In genomic region chr17:19305761-19306159, GRCh38 we compare ENCODE assay signal across 11 cellular contexts. TPM values are rescaled to one million over a fixed set of nuclear protein-coding genes. Genes with fewer than 3 reads are reported as not detected.
DNase-seq lines count a peak whose midpoint lies in the region; TF ChIP-seq lines count a peak whose summit lies in the region.
"Had no signal": no experiment of that assay in that cellular context is flagged by ENCODE, and none has a peak within 500 bp of the region (broad histone marks: within the 10 kb centered on the region; RNA-seq: fewer than 3 reads in every experiment).

No MANE protein-coding gene starts in this region.

- H3K9me3 ChIP-seq in BLaER1 (no peaks in the 10 kb centered on the region), mucosa of rectum (ENCODE audit: control insufficient read depth in 2 of 2, low read length in 2 of 2) (no peaks in the 10 kb centered on the region), SJCRH30 (replicated peaks) (no peaks in the 10 kb centered on the region), ovary (no peaks in the 10 kb centered on the region)
- H3K9me3 ChIP-seq: lower lobe of right lung had no signal

- no peaks in the 10 kb centered on the region for H3K9me3 Mint-ChIP-seq in IgD-negative memory B cell
- H3K9me3 Mint-ChIP-seq in activated CD4-positive, alpha-beta memory T cell treated with anti-CD3 and anti-CD28 coated beads, Interleukin-2, amount 10 ng/mL, durations not matched to agents 7 days and 5 days: no peaks in the 10 kb centered on the region
- H3K9me3 Mint-ChIP-seq: activated T-cell treated with anti-CD3 and anti-CD28 coated beads, Interleukin-2, amount 50 U/mL, for 24 hours had no signal

- POLR2A ChIA-PET in activated CD4-positive, alpha-beta memory T cell treated with anti-CD3 and anti-CD28 coated beads, Interleukin-2, amount 10 ng/mL, durations not matched to agents 7 days and 5 days (lab: Charles Lee): interaction anchor here (0.6 to 2.2 kb wide), 7 partner anchors 13 to 342 kb away, joined by 3 to 14 read pairs (median 3); partner anchors contain the start of genes ALDH3A2 and MAPK7

- CTCF ChIA-PET in activated CD4-positive, alpha-beta memory T cell treated with anti-CD3 and anti-CD28 coated beads, Interleukin-2, amount 10 ng/mL, durations not matched to agents 7 days and 5 days (lab: Charles Lee): interaction anchor here (0.9 to 1.8 kb wide), 11 partner anchors 8 to 341 kb away, joined by 3 to 6 read pairs (median 3); partner anchors contain the start of genes B9D1 and MAPK7

- H3K4me2 ChIP-seq in BLaER1: peak overlapping the region; percentile 91

- H3K9ac ChIP-seq in BLaER1 (peak overlapping the region; percentile 47; the same call in 1 of the 2 replicates), mucosa of rectum (ENCODE audit: low read depth in 1 of 2, low read length in 2 of 2) (no peak overlapping the region)

- H3K4me3 Mint-ChIP-seq in IgD-negative memory B cell: peak overlapping the region in 3 of 4 donors; percentile 0 to 81 (median 76)
- H3K4me3 Mint-ChIP-seq in activated CD4-positive, alpha-beta memory T cell treated with anti-CD3 and anti-CD28 coated beads, Interleukin-2, amount 10 ng/mL, durations not matched to agents 7 days and 5 days: peak overlapping the region; percentile 21
- H3K4me3 Mint-ChIP-seq: activated T-cell treated with anti-CD3 and anti-CD28 coated beads, Interleukin-2, amount 50 U/mL, for 24 hours had no signal

- H3K27me3 Mint-ChIP-seq in IgD-negative memory B cell: peaks cover 1% of the 10 kb centered on the region
- H3K27me3 Mint-ChIP-seq in activated CD4-positive, alpha-beta memory T cell treated with anti-CD3 and anti-CD28 coated beads, Interleukin-2, amount 10 ng/mL, durations not matched to agents 7 days and 5 days: peaks cover 12% of the 10 kb centered on the region

- DNase-seq in activated CD4-positive, alpha-beta memory T cell treated with anti-CD3 and anti-CD28 coated beads, Interleukin-2, amount 10 ng/mL, durations not matched to agents 7 days and 5 days: no peak
- no peak for DNase-seq in SJCRH30
- DNase-seq in HuH-7.5 (ENCODE audit: low spot score): no peak
- no peak for DNase-seq in occipital lobe (lab: John Stamatoyannopoulos, UW)
- DNase-seq in ovary: no peak
- DNase-seq: NCI-H69 had no signal

- no peaks in the 10 kb centered on the region for H3K36me3 Mint-ChIP-seq in IgD-negative memory B cell
- no peaks in the 10 kb centered on the region for H3K36me3 Mint-ChIP-seq in activated CD4-positive, alpha-beta memory T cell treated with anti-CD3 and anti-CD28 coated beads, Interleukin-2, amount 10 ng/mL, durations not matched to agents 7 days and 5 days (ENCODE audit: low read depth)

- TF ChIP-seq POLR2A in ovary (IDR thresholded peaks at IDR 0.05): no peak

- H4K20me1 ChIP-seq in BLaER1: peaks cover 46% of the 10 kb centered on the region

- TF ChIP-seq CTCF in ovary (IDR thresholded peaks at IDR 0.05): no peak

- intact Hi-C loops in ovary (cut with DNase I): no loop called here

- peak overlapping the region; percentile 74 to 98 (median 89) for H3K27ac Mint-ChIP-seq in IgD-negative memory B cell
- peak overlapping the region; percentile 37 for H3K27ac Mint-ChIP-seq in activated CD4-positive, alpha-beta memory T cell treated with anti-CD3 and anti-CD28 coated beads, Interleukin-2, amount 10 ng/mL, durations not matched to agents 7 days and 5 days
- H3K27ac Mint-ChIP-seq: activated T-cell treated with anti-CD3 and anti-CD28 coated beads, Interleukin-2, amount 50 U/mL, for 24 hours had no signal

- H3K4me3 ChIP-seq in BLaER1 (peak overlapping the region; percentile 39), mucosa of rectum (ENCODE audit: low read length in 2 of 2) (no peak overlapping the region), SJCRH30 (no peak overlapping the region), ovary (no peak overlapping the region)
- H3K4me3 ChIP-seq: lower lobe of right lung had no signal

- peaks cover 41 to 55% (median 46%) of the 10 kb centered on the region in 3 donors for H3K4me1 Mint-ChIP-seq in IgD-negative memory B cell
- H3K4me1 Mint-ChIP-seq in activated CD4-positive, alpha-beta memory T cell treated with anti-CD3 and anti-CD28 coated beads, Interleukin-2, amount 10 ng/mL, durations not matched to agents 7 days and 5 days: peaks cover 41% of the 10 kb centered on the region

- peaks cover 95% of the 10 kb centered on the region for H3K4me1 ChIP-seq in BLaER1
- peaks cover 45 to 48% of the 10 kb centered on the region in 2 donors for H3K4me1 ChIP-seq in mucosa of rectum (ENCODE audit: control insufficient read depth in 2 of 2, insufficient read depth in 2 of 2, low read length in 2 of 2)
- peaks cover 29% of the 10 kb centered on the region for H3K4me1 ChIP-seq in SJCRH30
- no peaks in the 10 kb centered on the region for H3K4me1 ChIP-seq in ovary (ENCODE audit: insufficient read depth)

- TF ChIP-seq EP300 in ovary (IDR thresholded peaks at IDR 0.05): no peak

- H3K27ac ChIP-seq in BLaER1 (peak overlapping the region; percentile 57), mucosa of rectum (ENCODE audit: low read depth in 2 of 2, low read length in 2 of 2) (peak overlapping the region; percentile 16 to 38), SJCRH30 (no peak overlapping the region), ovary (no peak overlapping the region)
- H3K27ac ChIP-seq: lower lobe of right lung had no signal

- WGBS in ovary, 3 donors: 95 to 97% (median 96%) methylated on average over 5 of the region's 5 CpGs

- H3K27me3 ChIP-seq in BLaER1: peaks cover 41% of the 10 kb centered on the region
- no peaks in the 10 kb centered on the region for H3K27me3 ChIP-seq in mucosa of rectum (ENCODE audit: control insufficient read depth in 2 of 2, insufficient read depth in 2 of 2, low read length in 2 of 2)
- H3K27me3 ChIP-seq in SJCRH30: no peaks in the 10 kb centered on the region
- no peaks in the 10 kb centered on the region for H3K27me3 ChIP-seq in ovary

- H3K36me3 ChIP-seq in BLaER1: no peaks in the 10 kb centered on the region
- no peaks in the 10 kb centered on the region for H3K36me3 ChIP-seq in mucosa of rectum (ENCODE audit: control insufficient read depth in 2 of 2, insufficient read depth in 2 of 2, low read length in 2 of 2)
- no peaks in the 10 kb centered on the region for H3K36me3 ChIP-seq in SJCRH30
- no peaks in the 10 kb centered on the region for H3K36me3 ChIP-seq in ovary
- H3K36me3 ChIP-seq: lower lobe of right lung had no signal

RNA-seq across cellular contexts. Expression of gene B9D1, which starts 56.8 kb away (rescaled TPM):
- polyA plus RNA-seq in IgD-negative memory B cell (5.0 TPM), ovary (10 to 100 TPM; 11.9 to 16.8 TPM)
- total RNA-seq in activated CD4-positive, alpha-beta memory T cell treated with anti-CD3 and anti-CD28 coated beads, Interleukin-2, amount 10 ng/mL, durations not matched to agents 7 days and 5 days: 1 to 10 TPM; 2.7 to 3.1 TPM
- total RNA-seq in SJCRH30 (2014; rRNA removed; shearing (Covaris generic)): 15.2 and 15.3 TPM in 2 replicates
- total RNA-seq in occipital lobe (13.6 TPM), ovary (10 to 100 TPM; 19.6 to 60.5 (median 26.9) TPM)

Comparison
In these comparisons a context has a peak if more than half of its experiments do, and no peak if none do; other contexts are left out.
1. H3K27ac ChIP-seq: peak in BLaER1 (single experiment) and mucosa of rectum (2 of 2); none in SJCRH30 (single experiment) and ovary (0 of 2).